1 cellular context compared by ENCODE assay signal in the genomic region with DNA sequence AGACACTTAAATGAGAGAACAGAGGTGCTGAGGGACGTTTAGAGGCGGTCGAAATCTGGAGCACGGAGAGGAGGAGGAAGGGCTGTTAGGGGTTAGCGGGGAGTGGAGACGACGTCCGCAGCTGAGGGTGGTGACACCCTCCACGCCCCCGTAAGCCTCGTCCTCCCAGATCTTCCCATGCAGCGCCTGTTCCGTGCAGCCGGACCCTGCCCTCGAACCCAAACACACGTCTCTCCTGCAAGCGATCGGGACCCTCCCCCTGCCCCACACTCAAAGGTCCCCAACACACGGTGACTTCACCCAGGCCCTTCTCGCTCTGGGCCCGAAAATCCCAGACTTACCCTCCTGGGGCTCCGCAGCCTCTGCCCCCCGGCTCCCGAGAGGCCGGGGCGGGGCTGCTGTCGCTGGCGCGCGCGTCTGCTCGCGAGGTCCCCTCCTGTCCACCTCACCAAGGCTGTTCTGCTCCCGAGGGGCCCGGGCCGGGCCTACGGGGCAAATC.
TF ChIP-seq lines count a peak whose summit lies in the region.
"Not testable (repeated sequence)": the region's sequence is repeated elsewhere in the genome, so short reads cannot be mapped to it uniquely, and the experiment has no call there.

No MANE protein-coding gene starts in this region.

TF ChIP-seq in K562, 482 proteins besides CTCF, POLR2A, EP300 and RAD21:
- TF ChIP-seq CCNT2 (IDR thresholded peaks at IDR 0.05; ENCODE audit: borderline replicate concordance, extremely low read depth, insufficient read length, low read depth, low read length) (peak; percentile 18), CBX3 (IDR thresholded peaks at IDR 0.05; ENCODE audit: borderline replicate concordance in 1 of 2, low read length in 2 of 2) (0 out of 3 replicates have a peak, but pooled peaks of 1 of the 2 experiments have one; percentile 13), EGR1 (conservative IDR thresholded peaks at IDR 0.05) (peak; percentile 47; the same call in 1 of the 2 replicates), CREM (IDR thresholded peaks at IDR 0.05; ENCODE audit: low read depth) (0 out of 2 replicates have a peak, but pooled peaks have one; percentile 11), SMAD4 (CRISPR knock-in tag; conservative IDR thresholded peaks at IDR 0.05) (0 out of 2 replicates have a peak, but pooled peaks have one; percentile 31), ZNF263 (CRISPR knock-in tag; IDR thresholded peaks at IDR 0.05; ENCODE audit: borderline replicate concordance) (peak; percentile 85), CREB1 (CRISPR knock-in tag; IDR thresholded peaks at IDR 0.05) (0 out of 2 replicates have a peak, but pooled peaks have one; percentile 23), CEBPG (CRISPR knock-in tag; IDR thresholded peaks at IDR 0.05) (0 out of 2 replicates have a peak, but pooled peaks have one; percentile 40), FOXM1 (CRISPR knock-in tag; IDR thresholded peaks at IDR 0.05; ENCODE audit: low read depth) (0 out of 2 replicates have a peak, but pooled peaks have one; percentile 20), NR1H2 (CRISPR knock-in tag; IDR thresholded peaks at IDR 0.05) (0 out of 2 replicates have a peak, but pooled peaks have one; percentile 6), CBX1 (IDR thresholded peaks at IDR 0.05; ENCODE audit: low read depth) (0 out of 2 replicates have a peak, but pooled peaks have one; percentile 1)
- TF ChIP-seq, protein P1, sequence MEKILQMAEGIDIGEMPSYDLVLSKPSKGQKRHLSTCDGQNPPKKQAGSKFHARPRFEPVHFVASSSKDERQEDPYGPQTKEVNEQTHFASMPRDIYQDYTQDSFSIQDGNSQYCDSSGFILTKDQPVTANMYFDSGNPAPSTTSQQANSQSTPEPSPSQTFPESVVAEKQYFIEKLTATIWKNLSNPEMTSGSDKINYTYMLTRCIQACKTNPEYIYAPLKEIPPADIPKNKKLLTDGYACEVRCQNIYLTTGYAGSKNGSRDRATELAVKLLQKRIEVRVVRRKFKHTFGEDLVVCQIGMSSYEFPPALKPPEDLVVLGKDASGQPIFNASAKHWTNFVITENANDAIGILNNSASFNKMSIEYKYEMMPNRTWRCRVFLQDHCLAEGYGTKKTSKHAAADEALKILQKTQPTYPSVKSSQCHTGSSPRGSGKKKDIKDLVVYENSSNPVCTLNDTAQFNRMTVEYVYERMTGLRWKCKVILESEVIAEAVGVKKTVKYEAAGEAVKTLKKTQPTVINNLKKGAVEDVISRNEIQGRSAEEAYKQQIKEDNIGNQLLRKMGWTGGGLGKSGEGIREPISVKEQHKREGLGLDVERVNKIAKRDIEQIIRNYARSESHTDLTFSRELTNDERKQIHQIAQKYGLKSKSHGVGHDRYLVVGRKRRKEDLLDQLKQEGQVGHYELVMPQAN (IDR thresholded peaks at IDR 0.05; ENCODE audit: borderline replicate concordance): 0 out of 2 replicates have a peak, but pooled peaks have one; percentile 9
- TF ChIP-seq CREB1 (IDR thresholded peaks at IDR 0.05); CEBPG (tag; conservative IDR thresholded peaks at IDR 0.05 in 1 of 2, IDR thresholded peaks at IDR 0.05 in 1 of 2); FOXM1 (IDR thresholded peaks at IDR 0.05; ENCODE audit: low read depth): not testable (repeated sequence)
- TF ChIP-seq, protein P2, sequence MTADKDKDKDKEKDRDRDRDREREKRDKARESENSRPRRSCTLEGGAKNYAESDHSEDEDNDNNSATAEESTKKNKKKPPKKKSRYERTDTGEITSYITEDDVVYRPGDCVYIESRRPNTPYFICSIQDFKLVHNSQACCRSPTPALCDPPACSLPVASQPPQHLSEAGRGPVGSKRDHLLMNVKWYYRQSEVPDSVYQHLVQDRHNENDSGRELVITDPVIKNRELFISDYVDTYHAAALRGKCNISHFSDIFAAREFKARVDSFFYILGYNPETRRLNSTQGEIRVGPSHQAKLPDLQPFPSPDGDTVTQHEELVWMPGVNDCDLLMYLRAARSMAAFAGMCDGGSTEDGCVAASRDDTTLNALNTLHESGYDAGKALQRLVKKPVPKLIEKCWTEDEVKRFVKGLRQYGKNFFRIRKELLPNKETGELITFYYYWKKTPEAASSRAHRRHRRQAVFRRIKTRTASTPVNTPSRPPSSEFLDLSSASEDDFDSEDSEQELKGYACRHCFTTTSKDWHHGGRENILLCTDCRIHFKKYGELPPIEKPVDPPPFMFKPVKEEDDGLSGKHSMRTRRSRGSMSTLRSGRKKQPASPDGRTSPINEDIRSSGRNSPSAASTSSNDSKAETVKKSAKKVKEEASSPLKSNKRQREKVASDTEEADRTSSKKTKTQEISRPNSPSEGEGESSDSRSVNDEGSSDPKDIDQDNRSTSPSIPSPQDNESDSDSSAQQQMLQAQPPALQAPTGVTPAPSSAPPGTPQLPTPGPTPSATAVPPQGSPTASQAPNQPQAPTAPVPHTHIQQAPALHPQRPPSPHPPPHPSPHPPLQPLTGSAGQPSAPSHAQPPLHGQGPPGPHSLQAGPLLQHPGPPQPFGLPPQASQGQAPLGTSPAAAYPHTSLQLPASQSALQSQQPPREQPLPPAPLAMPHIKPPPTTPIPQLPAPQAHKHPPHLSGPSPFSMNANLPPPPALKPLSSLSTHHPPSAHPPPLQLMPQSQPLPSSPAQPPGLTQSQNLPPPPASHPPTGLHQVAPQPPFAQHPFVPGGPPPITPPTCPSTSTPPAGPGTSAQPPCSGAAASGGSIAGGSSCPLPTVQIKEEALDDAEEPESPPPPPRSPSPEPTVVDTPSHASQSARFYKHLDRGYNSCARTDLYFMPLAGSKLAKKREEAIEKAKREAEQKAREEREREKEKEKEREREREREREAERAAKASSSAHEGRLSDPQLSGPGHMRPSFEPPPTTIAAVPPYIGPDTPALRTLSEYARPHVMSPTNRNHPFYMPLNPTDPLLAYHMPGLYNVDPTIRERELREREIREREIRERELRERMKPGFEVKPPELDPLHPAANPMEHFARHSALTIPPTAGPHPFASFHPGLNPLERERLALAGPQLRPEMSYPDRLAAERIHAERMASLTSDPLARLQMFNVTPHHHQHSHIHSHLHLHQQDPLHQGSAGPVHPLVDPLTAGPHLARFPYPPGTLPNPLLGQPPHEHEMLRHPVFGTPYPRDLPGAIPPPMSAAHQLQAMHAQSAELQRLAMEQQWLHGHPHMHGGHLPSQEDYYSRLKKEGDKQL (CRISPR knock-in tag; IDR thresholded peaks at IDR 0.05; ENCODE audit: borderline replicate concordance): 0 out of 2 replicates have a peak, but pooled peaks have one; percentile 32
- TF ChIP-seq, protein P3, sequence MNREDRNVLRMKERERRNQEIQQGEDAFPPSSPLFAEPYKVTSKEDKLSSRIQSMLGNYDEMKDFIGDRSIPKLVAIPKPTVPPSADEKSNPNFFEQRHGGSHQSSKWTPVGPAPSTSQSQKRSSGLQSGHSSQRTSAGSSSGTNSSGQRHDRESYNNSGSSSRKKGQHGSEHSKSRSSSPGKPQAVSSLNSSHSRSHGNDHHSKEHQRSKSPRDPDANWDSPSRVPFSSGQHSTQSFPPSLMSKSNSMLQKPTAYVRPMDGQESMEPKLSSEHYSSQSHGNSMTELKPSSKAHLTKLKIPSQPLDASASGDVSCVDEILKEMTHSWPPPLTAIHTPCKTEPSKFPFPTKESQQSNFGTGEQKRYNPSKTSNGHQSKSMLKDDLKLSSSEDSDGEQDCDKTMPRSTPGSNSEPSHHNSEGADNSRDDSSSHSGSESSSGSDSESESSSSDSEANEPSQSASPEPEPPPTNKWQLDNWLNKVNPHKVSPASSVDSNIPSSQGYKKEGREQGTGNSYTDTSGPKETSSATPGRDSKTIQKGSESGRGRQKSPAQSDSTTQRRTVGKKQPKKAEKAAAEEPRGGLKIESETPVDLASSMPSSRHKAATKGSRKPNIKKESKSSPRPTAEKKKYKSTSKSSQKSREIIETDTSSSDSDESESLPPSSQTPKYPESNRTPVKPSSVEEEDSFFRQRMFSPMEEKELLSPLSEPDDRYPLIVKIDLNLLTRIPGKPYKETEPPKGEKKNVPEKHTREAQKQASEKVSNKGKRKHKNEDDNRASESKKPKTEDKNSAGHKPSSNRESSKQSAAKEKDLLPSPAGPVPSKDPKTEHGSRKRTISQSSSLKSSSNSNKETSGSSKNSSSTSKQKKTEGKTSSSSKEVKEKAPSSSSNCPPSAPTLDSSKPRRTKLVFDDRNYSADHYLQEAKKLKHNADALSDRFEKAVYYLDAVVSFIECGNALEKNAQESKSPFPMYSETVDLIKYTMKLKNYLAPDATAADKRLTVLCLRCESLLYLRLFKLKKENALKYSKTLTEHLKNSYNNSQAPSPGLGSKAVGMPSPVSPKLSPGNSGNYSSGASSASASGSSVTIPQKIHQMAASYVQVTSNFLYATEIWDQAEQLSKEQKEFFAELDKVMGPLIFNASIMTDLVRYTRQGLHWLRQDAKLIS (CRISPR knock-in tag; IDR thresholded peaks at IDR 0.05): peak; percentile 55; the same call in 1 of the 2 replicates
TF ChIP-seq in K562: peak in this region for 14; not testable (repeated sequence) for 468.
